20 cellular contexts compared by ENCODE assay signal in genomic region chr1:3111616-3112021, GRCh38. TPM values are rescaled to one million over a fixed set of nuclear protein-coding genes. Genes with fewer than 3 reads are reported as not detected.
DNase-seq lines count a peak whose midpoint lies in the region; ATAC-seq and TF ChIP-seq lines count a peak whose summit lies in the region.
"Had no signal": no experiment of that assay in that cellular context is flagged by ENCODE, and none has a peak within 500 bp of the region (broad histone marks: within the 10 kb centered on the region; RNA-seq: fewer than 3 reads in every experiment).

No MANE protein-coding gene starts in this region.

- H3K4me1 Mint-ChIP-seq in endodermal cell, result no peaks in the 10 kb centered on the region
- peaks cover 53% of the 10 kb centered on the region for H3K4me1 Mint-ChIP-seq in neural progenitor cell
- H3K4me1 Mint-ChIP-seq in type B pancreatic cell (ENCODE audit: unreplicated experiment), result peaks cover 31% of the 10 kb centered on the region
- H3K4me1 Mint-ChIP-seq: B cell had no signal

- H3K4me3 ChIP-seq in cardiac muscle cell (no peak overlapping the region), right atrium auricular region (no peak overlapping the region), endodermal cell (ENCODE audit: low read length) (no peak overlapping the region), neural progenitor cell (no peak overlapping the region)
- H3K4me3 ChIP-seq: GM12878 had no signal

- peak overlapping the region; percentile 61 for H3K4me2 ChIP-seq in neural progenitor cell

- H3K27me3 Mint-ChIP-seq in endodermal cell (ENCODE audit: insufficient read depth) (peaks cover 14% of the 10 kb centered on the region), neural progenitor cell (ENCODE audit: insufficient read depth, low read depth) (peaks cover 8% of the 10 kb centered on the region), type B pancreatic cell (peaks cover 20% of the 10 kb centered on the region)

- 88 to 93% methylated on average over 9 to 31 of the region's 31 CpGs for WGBS in endodermal cell (ENCODE audit: insufficient coverage in 1 of 2, insufficient read length in 1 of 2), 2 experiments

- H3K9me3 Mint-ChIP-seq in endodermal cell (peaks cover 19% of the 10 kb centered on the region), neural progenitor cell (peaks cover 6% of the 10 kb centered on the region), type B pancreatic cell (no peaks in the 10 kb centered on the region)

- H3K79me2 ChIP-seq in neural progenitor cell (ENCODE audit: low read depth), result no peaks in the 10 kb centered on the region

- no peaks in the 10 kb centered on the region for H3K36me3 ChIP-seq in cardiac muscle cell
- H3K36me3 ChIP-seq in right atrium auricular region, result no peaks in the 10 kb centered on the region
- no peaks in the 10 kb centered on the region for H3K36me3 ChIP-seq in endodermal cell (ENCODE audit: control insufficient read depth, insufficient read depth, low read length)
- H3K36me3 ChIP-seq in neural progenitor cell, result no peaks in the 10 kb centered on the region

- H3K4me1 ChIP-seq in cardiac muscle cell (ENCODE audit: low read depth), result no peaks in the 10 kb centered on the region
- no peaks in the 10 kb centered on the region for H3K4me1 ChIP-seq in right atrium auricular region
- H3K4me1 ChIP-seq in endodermal cell (ENCODE audit: control insufficient read depth, insufficient read depth, low read length), result peaks cover 4% of the 10 kb centered on the region
- peaks cover 39% of the 10 kb centered on the region for H3K4me1 ChIP-seq in neural progenitor cell

- H3K27ac Mint-ChIP-seq in endodermal cell, result no peak overlapping the region
- H3K27ac Mint-ChIP-seq in neural progenitor cell, result peak overlapping the region; percentile 91
- H3K27ac Mint-ChIP-seq in type B pancreatic cell, result no peak overlapping the region
- H3K27ac Mint-ChIP-seq: B cell had no signal

- DNase-seq in cardiac muscle cell (ENCODE audit: low read depth in 1 of 2, low spot score in 1 of 2), result no peak
- DNase-seq in right atrium auricular region (ENCODE audit: low spot score), result no peak
- DNase-seq in endodermal cell, result no peak
- DNase-seq in neural progenitor cell (ENCODE audit: low spot score), result peak; percentile 84
- DNase-seq in type B pancreatic cell (ENCODE audit: extremely low spot score, unreplicated experiment), result no peak
- no peak for DNase-seq in NCI-H82 treated with DMSO at 0.1 percent for 48 hours (lab: John Stamatoyannopoulos, UW; ENCODE audit: unreplicated experiment)
- DNase-seq in EL, result no peak
- DNase-seq: DMS153, HCEC 1CT, MM.1S, NCI-H1092, NCI-H2081, NCI-H510A, NCI-H748 treated with DMSO at 0.1 percent for 48 hours had no signal

- H4K20me1 ChIP-seq in neural progenitor cell (ENCODE audit: low read depth), result no peaks in the 10 kb centered on the region

- ATAC-seq in HG03354 (IDR thresholded peaks at IDR 0.05; ENCODE audit: poor library complexity, severe bottlenecking, unreplicated experiment), result no peak
- ATAC-seq: GM12878, Right ventricle myocardium inferior had no signal

- no peak overlapping the region for H3K4me3 Mint-ChIP-seq in endodermal cell
- peak overlapping the region; percentile 11 for H3K4me3 Mint-ChIP-seq in neural progenitor cell
- peak overlapping the region; percentile 74 for H3K4me3 Mint-ChIP-seq in type B pancreatic cell
- H3K4me3 Mint-ChIP-seq: B cell had no signal

- H3F3A ChIP-seq in neural progenitor cell (ENCODE audit: low read depth), result peaks cover 25% of the 10 kb centered on the region

- H3K9me3 ChIP-seq in cardiac muscle cell (ENCODE audit: low read depth), result no peaks in the 10 kb centered on the region
- H3K9me3 ChIP-seq in right atrium auricular region, result peaks cover 0 to 12% of the 10 kb centered on the region in 2 donors
- H3K9me3 ChIP-seq in endodermal cell (ENCODE audit: control insufficient read depth, low read length), result peaks cover 10% of the 10 kb centered on the region
- H3K9me3 ChIP-seq in neural progenitor cell (ENCODE audit: low read depth), result peaks cover 8% of the 10 kb centered on the region

- H3K27me3 ChIP-seq in cardiac muscle cell (no peaks in the 10 kb centered on the region), right atrium auricular region (no peaks in the 10 kb centered on the region), endodermal cell (ENCODE audit: control insufficient read depth, insufficient read depth, low read length, poor library complexity, severe bottlenecking) (no peaks in the 10 kb centered on the region), neural progenitor cell (no peaks in the 10 kb centered on the region)

- no peak overlapping the region for H2AFZ ChIP-seq in neural progenitor cell (replicated peaks)

- no peaks in the 10 kb centered on the region for H3K36me3 Mint-ChIP-seq in endodermal cell (ENCODE audit: low read depth)
- no peaks in the 10 kb centered on the region for H3K36me3 Mint-ChIP-seq in neural progenitor cell
- peaks cover 3% of the 10 kb centered on the region for H3K36me3 Mint-ChIP-seq in type B pancreatic cell

- H3K9ac ChIP-seq in endodermal cell (ENCODE audit: extremely low read depth, low read length, poor library complexity, severe bottlenecking) (no peak overlapping the region), neural progenitor cell (no peak overlapping the region)

- TF ChIP-seq CTCF in cardiac muscle cell (IDR thresholded peaks at IDR 0.05; ENCODE audit: low read depth, low read length), result no peak
- no peak for TF ChIP-seq CTCF in right atrium auricular region (IDR thresholded peaks at IDR 0.05)
- no peak for TF ChIP-seq CTCF in endodermal cell (conservative IDR thresholded peaks at IDR 0.05)
- no peak for TF ChIP-seq CTCF in neural progenitor cell (IDR thresholded peaks at IDR 0.05)
- TF ChIP-seq CTCF in type B pancreatic cell (conservative IDR thresholded peaks at IDR 0.05), result no peak

- peak overlapping the region; percentile 28 for H3K27ac ChIP-seq in cardiac muscle cell
- no peak overlapping the region for H3K27ac ChIP-seq in right atrium auricular region
- peak overlapping the region; percentile 66 for H3K27ac ChIP-seq in endodermal cell (ENCODE audit: low read depth, low read length)
- H3K27ac ChIP-seq in neural progenitor cell, result peak overlapping the region; percentile 44

RNA-seq across cellular contexts. Expression of gene PRDM16, which starts 42.6 kb away (rescaled TPM):
- 27.6 and 55.8 TPM in 2 replicates for total RNA-seq in cardiac muscle cell
- polyA plus RNA-seq in cardiac muscle cell, result 40.8 and 41.8 TPM in 2 replicates
- 1 to 10 TPM in 1 of 2 donors, under 1 TPM in 1; 0.22 to 3.3 TPM for total RNA-seq in right atrium auricular region
- 1 to 10 TPM; 2.1 to 4.0 TPM for total RNA-seq in endodermal cell
- 9.2 TPM for polyA plus RNA-seq in endodermal cell (2013, experiment 1 of 2)
- 6.9 TPM for polyA plus RNA-seq in endodermal cell (2013, experiment 2 of 2)
- 1.9 and 2.0 TPM in 2 replicates for total RNA-seq in neural progenitor cell (ENCODE audit: low replicate concordance)
- 10.3 and 23.6 TPM in 2 replicates for total RNA-seq in type B pancreatic cell (ENCODE audit: low replicate concordance)
- total RNA-seq: LHCN-M2, OCI-LY7 had no signal
- polyA plus RNA-seq: GM12878 had no signal

Comparison
In these comparisons a context has a peak if more than half of its experiments do, and no peak if none do; other contexts are left out.
1. H3K27ac ChIP-seq: peak in cardiac muscle cell (single experiment), endodermal cell (single experiment) and neural progenitor cell (single experiment); none in right atrium auricular region (0 of 2).